8 cellular contexts compared by ENCODE assay signal in genomic region chr6:149566372-149567193, GRCh38. TPM values are rescaled to one million over a fixed set of nuclear protein-coding genes. Genes with fewer than 3 reads are reported as not detected.
DNase-seq lines count a peak whose midpoint lies in the region; ATAC-seq and TF ChIP-seq lines count a peak whose summit lies in the region.

Gene GINM1 (plus strand): TSS chr6:149566375. CDS start chr6:149566415, 40 bp downstream.

- peaks cover 3% of the 10 kb centered on the region for H3K27me3 Mint-ChIP-seq in activated CD4-positive, alpha-beta T cell treated with anti-CD3 and anti-CD28 coated beads, Interleukin-2, amount 10 ng/mL, durations not matched to agents 24 days and 14 days

- no peak for TF ChIP-seq CTCF in lung (IDR thresholded peaks at IDR 0.05; ENCODE audit: control extremely low read depth, extremely low read depth)

- DNase-seq in NCI-H187 (lab: John Stamatoyannopoulos, UW) (peak; percentile 31 to 32), NCI-H187 treated with DMSO at 0.1 percent for 48 hours (lab: John Stamatoyannopoulos, UW) (no peak), NCI-H2171 (lab: John Stamatoyannopoulos, UW) (peak; percentile 24), ecto neural progenitor cell (ENCODE audit: low spot score) (peak; percentile 73), lung (ENCODE audit: low spot score) (peak; percentile 41)
- DNase-seq in activated CD4-positive, alpha-beta T cell treated with anti-CD3 and anti-CD28 coated beads, Interleukin-2, amount 10 ng/mL, durations not matched to agents 24 days and 14 days, result peak; percentile 85
- DNase-seq in stimulated activated CD8-positive, alpha-beta memory T cell treated with anti-CD3 and anti-CD28 coated beads, Interleukin-12 subunit alpha, Interleukin-12 subunit beta, amount 100 ng/mL, for 1 hour (ENCODE audit: low read depth), result peak; percentile 32

- H3K36me3 Mint-ChIP-seq in activated CD4-positive, alpha-beta T cell treated with anti-CD3 and anti-CD28 coated beads, Interleukin-2, amount 10 ng/mL, durations not matched to agents 24 days and 14 days (ENCODE audit: low read depth), result no peaks in the 10 kb centered on the region

- peaks cover 3 to 4% of the 10 kb centered on the region in 2 donors for H3K4me1 ChIP-seq in lung (ENCODE audit: control insufficient read depth in 2 of 2, insufficient read depth in 2 of 2, low read length in 2 of 2)

- WGBS in lung, 2 donors, result 0% methylated on average over 74 to 85 of the region's 85 CpGs

- peak within 1 kb of the TSS; percentile 70 for H3K4me3 ChIP-seq in lung

- peaks cover 11% of the 10 kb centered on the region for H3K4me1 Mint-ChIP-seq in activated CD4-positive, alpha-beta T cell treated with anti-CD3 and anti-CD28 coated beads, Interleukin-2, amount 10 ng/mL, durations not matched to agents 24 days and 14 days

- intact Hi-C loops in activated CD4-positive, alpha-beta T cell treated with anti-CD3 and anti-CD28 coated beads, Interleukin-2, amount 10 ng/mL, durations not matched to agents 24 days and 14 days (cut with micrococcal nuclease), result loop anchor here (1.0 to 5.0 kb wide), 7 partner anchors 20 to 809 kb away; partner anchors contain the start of genes KATNA1, LRP11, PPIL4 and RAET1G

- no peaks in the 10 kb centered on the region for H3K9me3 ChIP-seq in lung (ENCODE audit: control insufficient read depth in 2 of 2, insufficient read depth in 1 of 2, low read length in 1 of 2)

- peak within 1 kb of the TSS; percentile 91 for H3K27ac Mint-ChIP-seq in activated CD4-positive, alpha-beta T cell treated with anti-CD3 and anti-CD28 coated beads, Interleukin-2, amount 10 ng/mL, durations not matched to agents 24 days and 14 days

- no peaks in the 10 kb centered on the region for H3K27me3 ChIP-seq in lung (ENCODE audit: control insufficient read depth, insufficient read depth)

- peak; percentile 22 for ATAC-seq in HG02759 (IDR thresholded peaks at IDR 0.05; ENCODE audit: unreplicated experiment)
- ATAC-seq in lung (ENCODE audit: insufficient read depth, low FRiP score), result peak; percentile 48

- peak within 1 kb of the TSS; percentile 94 for H3K4me3 Mint-ChIP-seq in activated CD4-positive, alpha-beta T cell treated with anti-CD3 and anti-CD28 coated beads, Interleukin-2, amount 10 ng/mL, durations not matched to agents 24 days and 14 days

- H3K27ac ChIP-seq in lung (ENCODE audit: low read depth in 1 of 2, low read length in 1 of 2), result peak within 1 kb of the TSS; percentile 92 to 93

- H3K36me3 ChIP-seq in lung (ENCODE audit: control insufficient read depth in 2 of 2, insufficient read depth in 2 of 2, low read length in 2 of 2), result no peaks in the 10 kb centered on the region

- no peaks in the 10 kb centered on the region for H3K9me3 Mint-ChIP-seq in activated CD4-positive, alpha-beta T cell treated with anti-CD3 and anti-CD28 coated beads, Interleukin-2, amount 10 ng/mL, durations not matched to agents 24 days and 14 days

RNA-seq across cellular contexts. Expression of gene GINM1, which starts in this region (rescaled TPM):
- 18.0 and 19.9 TPM in 2 replicates for total RNA-seq in activated CD4-positive, alpha-beta T cell treated with anti-CD3 and anti-CD28 coated beads, Interleukin-2, amount 10 ng/mL, durations not matched to agents 24 days and 14 days
- total RNA-seq in lung, result 10 to 100 TPM; 35.8 to 62.3 TPM
- 10 to 100 TPM; 32.1 to 36.3 TPM for polyA plus RNA-seq in lung
